Comparison of ENCODE assay signal across 17 cellular contexts in genomic region chr9:14247577-14247976, GRCh38.
A peak's percentile ranks its signal among the peaks of the same experiment; 100 is the strongest.
DNase-seq lines count a peak whose midpoint lies in the region; ATAC-seq and TF ChIP-seq lines count a peak whose summit lies in the region.
"Had no signal": no experiment of that assay in that cellular context is flagged by ENCODE, and none has a peak within 500 bp of the region (broad histone marks: within the 10 kb centered on the region; RNA-seq: fewer than 3 reads in every experiment).

No MANE protein-coding gene starts in this region.

- H3K36me3 Mint-ChIP-seq in neural progenitor cell, result no peaks in the 10 kb centered on the region
- H3K36me3 Mint-ChIP-seq: CD14-positive monocyte; CD4-positive, alpha-beta memory T cell had no signal

- no peak overlapping the region for H3K4me3 Mint-ChIP-seq in neural progenitor cell
- H3K4me3 Mint-ChIP-seq: CD14-positive monocyte; CD4-positive, alpha-beta memory T cell; GM23338; HFFc6 had no signal

- no peak for TF ChIP-seq CTCF in OCI-LY3 (IDR thresholded peaks at IDR 0.05; ENCODE audit: low read depth, low read length)
- TF ChIP-seq CTCF in neural progenitor cell (IDR thresholded peaks at IDR 0.05), result no peak

- H3K4me1 Mint-ChIP-seq in neural progenitor cell, result peaks cover 14% of the 10 kb centered on the region
- H3K4me1 Mint-ChIP-seq: CD14-positive monocyte; CD4-positive, alpha-beta memory T cell had no signal

- H3K4me1 ChIP-seq in OCI-LY3 (ENCODE audit: low read length), result peaks cover 8% of the 10 kb centered on the region
- peaks cover 8% of the 10 kb centered on the region for H3K4me1 ChIP-seq in neural progenitor cell
- H3K4me1 ChIP-seq: BLaER1 had no signal

- H3K79me2 ChIP-seq in OCI-LY3 (ENCODE audit: low read length), result no peaks in the 10 kb centered on the region
- H3K79me2 ChIP-seq in neural progenitor cell (ENCODE audit: low read depth), result no peaks in the 10 kb centered on the region

- H3K27ac ChIP-seq in OCI-LY3 (ENCODE audit: low read length) (no peak overlapping the region), neural progenitor cell (no peak overlapping the region)
- H3K27ac ChIP-seq: BLaER1 had no signal

- H3K9me3 Mint-ChIP-seq in neural progenitor cell, result no peaks in the 10 kb centered on the region
- H3K9me3 Mint-ChIP-seq: CD4-positive, alpha-beta memory T cell; GM23338; HFFc6 had no signal

- peaks cover 2% of the 10 kb centered on the region for H3K27me3 Mint-ChIP-seq in neural progenitor cell (ENCODE audit: insufficient read depth, low read depth)

- 0 out of 2 replicates have a peak overlapping the region, but pooled peaks have one; percentile 7 for H3K4me2 ChIP-seq in OCI-LY3 (ENCODE audit: low read length)
- H3K4me2 ChIP-seq in neural progenitor cell, result no peak overlapping the region
- H3K4me2 ChIP-seq: BLaER1, GM23338 had no signal

- no peak overlapping the region for H3K4me3 ChIP-seq in OCI-LY3 (ENCODE audit: low read length)
- H3K4me3 ChIP-seq in neural progenitor cell, result no peak overlapping the region
- H3K4me3 ChIP-seq: BLaER1, GM23338 had no signal

- H3F3A ChIP-seq in neural progenitor cell (ENCODE audit: low read depth), result no peaks in the 10 kb centered on the region

- no peak overlapping the region for H3K9ac ChIP-seq in OCI-LY3 (ENCODE audit: low read length)
- H3K9ac ChIP-seq in neural progenitor cell, result no peak overlapping the region
- H3K9ac ChIP-seq: BLaER1 had no signal

- H3K9me3 ChIP-seq in OCI-LY3 (ENCODE audit: insufficient read depth, low read length), result no peaks in the 10 kb centered on the region
- no peaks in the 10 kb centered on the region for H3K9me3 ChIP-seq in neural progenitor cell (ENCODE audit: low read depth)
- H3K9me3 ChIP-seq: BLaER1 had no signal

- no peak overlapping the region for H2AFZ ChIP-seq in OCI-LY3 (ENCODE audit: low read depth, low read length)
- H2AFZ ChIP-seq in neural progenitor cell (replicated peaks), result no peak overlapping the region
- H2AFZ ChIP-seq: GM23338 had no signal

- ATAC-seq in HG02759 (IDR thresholded peaks at IDR 0.05; ENCODE audit: unreplicated experiment), result peak; percentile 41
- ATAC-seq: GM23338 had no signal

- H3K27ac Mint-ChIP-seq in neural progenitor cell, result no peak overlapping the region
- H3K27ac Mint-ChIP-seq: CD14-positive monocyte; CD4-positive, alpha-beta memory T cell; GM23338; HFFc6 had no signal

- H3K36me3 ChIP-seq in OCI-LY3 (replicated peaks; ENCODE audit: low read depth, low read length), result no peaks in the 10 kb centered on the region
- H3K36me3 ChIP-seq in neural progenitor cell, result no peaks in the 10 kb centered on the region
- H3K36me3 ChIP-seq: BLaER1 had no signal

- DNase-seq in NOMO-1 treated with DMSO at 0.1 percent for 48 hours (lab: John Stamatoyannopoulos, UW; ENCODE audit: unreplicated experiment) (peak; percentile 4), NOMO-1 treated with dmso at 0.1 percent for 144 hours (lab: John Stamatoyannopoulos, UW; ENCODE audit: unreplicated experiment) (no peak), neural progenitor cell (ENCODE audit: low spot score) (no peak), NCI-H2081 (lab: John Stamatoyannopoulos, UW) (no peak), T1000 (lab: John Stamatoyannopoulos, UW) (no peak)
- DNase-seq: 8988T; CD4-positive, alpha-beta memory T cell; DMS153; DMS79; GDM1; HCEC 1CT; HFFc6 had no signal

- H3K27me3 ChIP-seq in OCI-LY3 (ENCODE audit: low read depth, low read length), result peaks cover 58% of the 10 kb centered on the region
- no peaks in the 10 kb centered on the region for H3K27me3 ChIP-seq in neural progenitor cell
- H3K27me3 ChIP-seq: BLaER1 had no signal

- no peaks in the 10 kb centered on the region for H4K20me1 ChIP-seq in OCI-LY3 (ENCODE audit: insufficient read depth, low read length)
- H4K20me1 ChIP-seq in neural progenitor cell (ENCODE audit: low read depth), result no peaks in the 10 kb centered on the region
- H4K20me1 ChIP-seq: BLaER1 had no signal
